Comparison of ENCODE assay signal across 28 cellular contexts in the genomic region with DNA sequence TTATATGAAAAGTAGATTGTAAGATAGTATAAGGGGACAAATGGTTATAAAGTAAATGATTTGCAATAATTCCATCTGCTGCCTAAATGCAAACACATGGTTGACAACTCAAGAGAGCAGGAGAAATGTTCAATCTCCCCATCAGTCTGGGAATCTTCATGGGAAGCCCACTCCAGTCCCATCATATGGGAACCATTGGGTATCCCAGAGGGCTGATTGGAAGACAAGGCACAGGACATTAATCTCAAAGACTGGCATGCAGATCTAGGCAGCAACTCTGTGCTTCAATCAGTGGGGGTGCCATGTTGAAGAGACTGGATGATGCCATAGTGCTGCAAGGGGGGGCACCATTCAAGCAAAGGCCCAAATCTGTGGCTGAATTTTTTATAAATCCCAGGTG.
"Had no signal": no experiment of that assay in that cellular context is flagged by ENCODE, and none has a peak within 500 bp of the region (broad histone marks: within the 10 kb centered on the region; RNA-seq: fewer than 3 reads in every experiment).

No MANE protein-coding gene starts in this region.

- H3K4me1 ChIP-seq: colonic mucosa, esophagus muscularis mucosa, esophagus squamous epithelium, foreskin keratinocyte, gastrocnemius medialis, gastroesophageal sphincter, heart left ventricle, heart right ventricle had no signal

- H3K9me3 ChIP-seq: colonic mucosa, gastrocnemius medialis had no signal

- FAIRE-seq: endometrium, endothelial cell of umbilical vein, frontal cortex had no signal

- H3K27me3 ChIP-seq: colonic mucosa, dorsolateral prefrontal cortex, esophagus muscularis mucosa, esophagus squamous epithelium, foreskin keratinocyte, gastrocnemius medialis, gastroesophageal sphincter, heart left ventricle, heart right ventricle had no signal

- H3K27me3 Mint-ChIP-seq: dendritic cell treated with granulocyte-macrophage colony-stimulating factor and Interleukin-4, amounts not matched to agents 40 ng/mL and 50 ng/mL, for 4 days; effector memory CD8-positive, alpha-beta T cell had no signal

- H3K4me1 Mint-ChIP-seq: endodermal cell had no signal

- H3K27ac ChIP-seq: colonic mucosa, coronary artery, dorsolateral prefrontal cortex, epithelial cell of prostate, esophagus muscularis mucosa, esophagus squamous epithelium, foreskin keratinocyte, gastrocnemius medialis, gastroesophageal sphincter, heart left ventricle, heart right ventricle had no signal

- DNase-seq: colonic mucosa; cortex of kidney; dermis blood vessel endothelial cell; dorsolateral prefrontal cortex; effector CD4-positive, alpha-beta T cell; effector CD8-positive, alpha-beta T cell; effector memory CD4-positive, alpha-beta T cell; effector memory CD8-positive, alpha-beta T cell; endodermal cell; erythroblast; esophagus squamous epithelium; foreskin fibroblast; foreskin keratinocyte; foreskin melanocyte; gastrocnemius medialis; glutamatergic neuron; head of caudate nucleus; heart left ventricle; heart right ventricle had no signal

- ATAC-seq: effector memory CD8-positive, alpha-beta T cell; esophagus mucosa; foreskin keratinocyte; gastrocnemius medialis; gastroesophageal sphincter; heart left ventricle; heart right ventricle had no signal

- H3K4me3 Mint-ChIP-seq: dendritic cell treated with granulocyte-macrophage colony-stimulating factor and Interleukin-4, amounts not matched to agents 40 ng/mL and 50 ng/mL, for 4 days; effector memory CD8-positive, alpha-beta T cell; endodermal cell had no signal

- H3K27ac Mint-ChIP-seq: dendritic cell treated with granulocyte-macrophage colony-stimulating factor and Interleukin-4, amounts not matched to agents 40 ng/mL and 50 ng/mL, for 4 days; effector memory CD8-positive, alpha-beta T cell; endodermal cell had no signal

- H3K4me3 ChIP-seq: colonic mucosa, coronary artery, dorsolateral prefrontal cortex, esophagus muscularis mucosa, esophagus squamous epithelium, gastrocnemius medialis, gastroesophageal sphincter, heart left ventricle, heart right ventricle had no signal

- H3K36me3 ChIP-seq: colonic mucosa, esophagus muscularis mucosa, esophagus squamous epithelium, gastrocnemius medialis, gastroesophageal sphincter, heart left ventricle, heart right ventricle had no signal
